Comparison of ENCODE assay signal across 1 cellular context in genomic region chr1:2042830-2043773, GRCh38.
TF ChIP-seq lines count a peak whose summit lies in the region.

No MANE protein-coding gene starts in this region.

TF ChIP-seq in H1, 55 proteins besides CTCF, POLR2A, EP300 and RAD21:
- TF ChIP-seq SRF (IDR thresholded peaks at IDR 0.05; ENCODE audit: low read depth, low read length) (no peak), HDAC6 (IDR thresholded peaks at IDR 0.05; ENCODE audit: low read depth, low read length) (no peak), NRF1 (IDR thresholded peaks at IDR 0.05; ENCODE audit: low read depth, low read length) (no peak), ATF2 (IDR thresholded peaks at IDR 0.05; ENCODE audit: low read length) (no peak), ZNF274 (IDR thresholded peaks at IDR 0.05; ENCODE audit: borderline replicate concordance, extremely low read depth, low read length) (no peak), YY1 (IDR thresholded peaks at IDR 0.05; ENCODE audit: low read depth, low read length) (no peak), JUND (IDR thresholded peaks at IDR 0.05; ENCODE audit: low read length) (no peak), GABPA (IDR thresholded peaks at IDR 0.05; ENCODE audit: borderline replicate concordance, insufficient read depth, low read length) (no peak), CHD7 (IDR thresholded peaks at IDR 0.05; ENCODE audit: insufficient replicate concordance, low read length) (no peak), FOSL1 (IDR thresholded peaks at IDR 0.05; ENCODE audit: insufficient read depth, low read depth, low read length) (no peak), BRCA1 (IDR thresholded peaks at IDR 0.05; ENCODE audit: low read depth, low read length) (no peak), POU5F1 (IDR thresholded peaks at IDR 0.05; ENCODE audit: low read depth, low read length) (no peak), CTBP2 (IDR thresholded peaks at IDR 0.05; ENCODE audit: borderline replicate concordance, insufficient read depth, insufficient read length, low read length) (no peak), E2F6 (IDR thresholded peaks at IDR 0.05) (no peak)
- TF ChIP-seq, protein P1, sequence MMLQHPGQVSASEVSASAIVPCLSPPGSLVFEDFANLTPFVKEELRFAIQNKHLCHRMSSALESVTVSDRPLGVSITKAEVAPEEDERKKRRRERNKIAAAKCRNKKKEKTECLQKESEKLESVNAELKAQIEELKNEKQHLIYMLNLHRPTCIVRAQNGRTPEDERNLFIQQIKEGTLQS (IDR thresholded peaks at IDR 0.05; ENCODE audit: insufficient read depth, low read depth, low read length) = no peak
TF ChIP-seq in H1: peak in this region for 0.
